In the genomic region with DNA sequence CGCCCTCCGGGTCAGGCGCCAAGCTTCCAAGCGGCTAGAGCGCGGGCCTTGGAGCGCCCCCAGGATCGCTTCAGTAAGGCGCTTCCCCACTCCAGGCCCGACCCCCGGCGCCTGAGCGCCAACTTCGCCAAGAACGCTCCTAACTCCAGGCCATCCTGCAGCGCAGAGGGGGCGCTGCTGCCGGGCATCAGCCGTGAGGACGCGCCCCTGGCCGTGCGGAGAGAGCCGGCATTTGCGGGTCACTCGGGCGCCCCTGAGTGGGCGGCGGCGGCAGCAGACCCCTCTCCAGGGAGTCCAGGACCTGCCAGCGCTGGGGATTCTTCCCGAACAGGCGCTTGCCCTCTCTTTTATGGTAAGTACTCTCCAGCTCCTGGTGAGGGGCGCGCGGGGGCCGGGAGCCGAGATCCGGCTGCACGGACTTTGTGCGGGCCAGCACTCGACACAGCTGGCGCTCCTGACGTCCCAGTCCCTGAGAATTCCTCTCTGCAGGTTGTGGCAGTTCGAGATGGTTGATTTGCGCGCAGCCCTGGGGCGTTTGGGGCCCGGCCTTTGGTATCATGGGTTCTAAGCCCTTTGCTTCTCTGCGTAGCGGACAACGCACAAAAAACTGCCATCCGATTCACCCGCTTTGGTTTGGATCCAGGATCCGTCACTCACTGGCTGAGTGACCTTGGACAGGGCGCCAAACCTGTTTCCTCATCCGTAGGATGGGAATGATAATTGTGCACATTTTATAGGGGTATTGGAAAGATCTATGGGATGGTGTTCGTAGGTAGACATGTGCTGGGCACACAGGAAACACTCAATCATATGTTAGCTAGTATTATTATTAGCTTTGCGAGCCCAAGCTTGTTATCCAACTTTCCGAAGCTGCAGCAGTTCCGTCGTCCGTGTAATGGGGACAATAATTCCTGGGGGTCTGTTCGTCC, we compare ENCODE assay signal across 9 cellular contexts. TPM values are rescaled to one million over a fixed set of nuclear protein-coding genes. Genes with fewer than 3 reads are reported as not detected.
A peak's percentile ranks its signal among the peaks of the same experiment; 100 is the strongest.
DNase-seq lines count a peak whose midpoint lies in the region; ATAC-seq and TF ChIP-seq lines count a peak whose summit lies in the region.
"Had no signal": no experiment of that assay in that cellular context is flagged by ENCODE, and none has a peak within 500 bp of the region (broad histone marks: within the 10 kb centered on the region; RNA-seq: fewer than 3 reads in every experiment).

No MANE protein-coding gene starts in this region.

- no peaks in the 10 kb centered on the region for H3K36me3 ChIP-seq in stomach

- H3K36me3 Mint-ChIP-seq in activated T-cell treated with anti-CD3 and anti-CD28 coated beads, Interleukin-2, amount 50 U/mL, for 72 hours (ENCODE audit: insufficient read depth in 2 of 2), result no peaks in the 10 kb centered on the region

- DNase-seq in NCI-H2171 treated with DMSO at 0.1 percent for 48 hours (lab: John Stamatoyannopoulos, UW), result peak; percentile 57
- DNase-seq in NCI-H2171 (lab: John Stamatoyannopoulos, UW), result no peak
- no peak for DNase-seq in activated T-cell treated with anti-CD3 and anti-CD28 coated beads, Interleukin-2, amount 50 U/mL, for 72 hours
- DNase-seq in stomach, result no peak
- DNase-seq in GM03348 (ENCODE audit: low spot score), result no peak
- DNase-seq in SKM-1 treated with dmso at 0.1 percent for 144 hours (lab: John Stamatoyannopoulos, UW; ENCODE audit: unreplicated experiment), result no peak

- no peak for TF ChIP-seq POLR2A in stomach (IDR thresholded peaks at IDR 0.05)

- WGBS in stomach, 5 donors, result 1 to 3% (median 2%) methylated on average over 31 to 64 of the region's 64 CpGs

- peak overlapping the region; percentile 78 for H3K4me3 ChIP-seq in iPS-18c (ENCODE audit: insufficient read depth, low read depth, low read length)
- peak overlapping the region; percentile 41 to 51 (median 46) for H3K4me3 ChIP-seq in stomach

- H3K4me1 ChIP-seq in stomach, result peaks cover 20 to 29% (median 26%) of the 10 kb centered on the region in 4 donors

- H3K9me3 Mint-ChIP-seq in activated T-cell treated with anti-CD3 and anti-CD28 coated beads, Interleukin-2, amount 50 U/mL, for 72 hours, result no peaks in the 10 kb centered on the region

- no peak for TF ChIP-seq CTCF in stomach (IDR thresholded peaks at IDR 0.05)

- peaks cover 20% of the 10 kb centered on the region for H3K4me1 Mint-ChIP-seq in activated T-cell treated with anti-CD3 and anti-CD28 coated beads, Interleukin-2, amount 50 U/mL, for 72 hours (ENCODE audit: low read depth)

- H3K27me3 ChIP-seq in stomach, result peaks cover 14 to 89% (median 43%) of the 10 kb centered on the region in 3 donors

- no peak for ATAC-seq in activated T-cell treated with anti-CD3 and anti-CD28 coated beads, Interleukin-2, amount 50 U/mL, for 72 hours (replicated peaks in 1 of 2)
- no peak for ATAC-seq in HG02610 (IDR thresholded peaks at IDR 0.05; ENCODE audit: unreplicated experiment)

- H3K27ac ChIP-seq in stomach, result no peak overlapping the region
- H3K27ac ChIP-seq: C4-2B had no signal

- no peak overlapping the region for H3K27ac Mint-ChIP-seq in activated T-cell treated with anti-CD3 and anti-CD28 coated beads, Interleukin-2, amount 50 U/mL, for 72 hours

- intact Hi-C loops in stomach (cut with DNase I; ENCODE audit: low total_unique reads), result no loop called here

- peaks cover 79% of the 10 kb centered on the region for H3K27me3 Mint-ChIP-seq in activated T-cell treated with anti-CD3 and anti-CD28 coated beads, Interleukin-2, amount 50 U/mL, for 72 hours (ENCODE audit: low read depth)

- no peak for TF ChIP-seq EP300 in stomach (IDR thresholded peaks at IDR 0.05)

- H3K9me3 ChIP-seq in iPS-18c (ENCODE audit: control insufficient read depth, insufficient read depth, low read length) (no peaks in the 10 kb centered on the region), stomach (no peaks in the 10 kb centered on the region)

- H3K4me3 Mint-ChIP-seq in activated T-cell treated with anti-CD3 and anti-CD28 coated beads, Interleukin-2, amount 50 U/mL, for 72 hours, result peak overlapping the region; percentile 31 to 72

RNA-seq across cellular contexts. Expression of a gene that starts 0.8 kb away (rescaled TPM):
- not detected for total RNA-seq in activated T-cell treated with anti-CD3 and anti-CD28 coated beads, Interleukin-2, amount 50 U/mL, for 72 hours
- total RNA-seq in stomach, result 1 to 10 TPM in 2 of 5 donors, not detected in 3; 1.8 to 2.4 TPM
- under 1 TPM in 1 of 3 donors, not detected in 2; 0.05 TPM for polyA plus RNA-seq in stomach
